Comparison of ENCODE assay signal across 9 cellular contexts in genomic region chrX:137052641-137053235, GRCh38. TPM values are rescaled to one million over a fixed set of nuclear protein-coding genes. Genes with fewer than 3 reads are reported as not detected.
DNase-seq lines count a peak whose midpoint lies in the region; ATAC-seq and TF ChIP-seq lines count a peak whose summit lies in the region.
"Had no signal": no experiment of that assay in that cellular context is flagged by ENCODE, and none has a peak within 500 bp of the region (broad histone marks: within the 10 kb centered on the region; RNA-seq: fewer than 3 reads in every experiment).

No MANE protein-coding gene starts in this region.

- peak overlapping the region; percentile 84 for H3K4me3 Mint-ChIP-seq in GM23338
- H3K4me3 Mint-ChIP-seq in naive thymus-derived CD4-positive, alpha-beta T cell: peak overlapping the region; percentile 85 to 93 (median 91)

- H3K27ac ChIP-seq in GM23338 (ENCODE audit: low read depth) (no peak overlapping the region), OCI-LY7 (ENCODE audit: low read depth, low read length, poor library complexity, severe bottlenecking) (no peak overlapping the region), caudate nucleus (ENCODE audit: low read depth, low read length) (peak overlapping the region; percentile 34)
- H3K27ac ChIP-seq in naive thymus-derived CD4-positive, alpha-beta T cell (ENCODE audit: low read depth, low read length): no peak overlapping the region

- H3K9me3 ChIP-seq in OCI-LY7 (ENCODE audit: low read length): no peaks in the 10 kb centered on the region
- no peaks in the 10 kb centered on the region for H3K9me3 ChIP-seq in naive thymus-derived CD4-positive, alpha-beta T cell (ENCODE audit: control insufficient read depth in 2 of 3, low read length in 3 of 3)

- H2AFZ ChIP-seq in GM23338: peak overlapping the region; percentile 94
- H2AFZ ChIP-seq in OCI-LY7 (ENCODE audit: low read length): no peak overlapping the region; the same call in 1 of the 2 replicates

- CTCF ChIA-PET in OCI-LY7 (lab: Charles Lee; ENCODE audit: unreplicated experiment): no interaction called here
- CTCF ChIA-PET in naive thymus-derived CD4-positive, alpha-beta T cell (lab: Charles Lee): interaction anchor here (0.8 to 1.1 kb wide), 4 partner anchors 25 to 102 kb away, joined by 3 to 4 read pairs (median 4); no protein-coding TSS in a partner anchor

- TF ChIP-seq CTCF in GM23338 (conservative IDR thresholded peaks at IDR 0.05; ENCODE audit: low read depth in 2 of 2) (no peak), OCI-LY7 (conservative IDR thresholded peaks at IDR 0.05; ENCODE audit: low read length) (peak; percentile 38; the same call in 1 of the 2 replicates)

- H3K4me1 Mint-ChIP-seq in GM23338: peaks cover 3% of the 10 kb centered on the region; the same call in 2 of the 3 replicates
- H3K4me1 Mint-ChIP-seq in naive thymus-derived CD4-positive, alpha-beta T cell: peaks cover 0 to 15% (median 4%) of the 10 kb centered on the region in 7 donors

- H3K4me3 ChIP-seq in GM23338 (peak overlapping the region; percentile 61), OCI-LY7 (ENCODE audit: low read depth, low read length, poor library complexity, severe bottlenecking) (peak overlapping the region; percentile 65)
- H3K4me3 ChIP-seq in naive thymus-derived CD4-positive, alpha-beta T cell (ENCODE audit: low read length): peak overlapping the region; percentile 68

- peaks cover 21% of the 10 kb centered on the region for H3K27me3 Mint-ChIP-seq in GM23338 (ENCODE audit: insufficient read depth, low read depth, poor library complexity)
- peaks cover 10 to 48% (median 13%) of the 10 kb centered on the region in 5 donors for H3K27me3 Mint-ChIP-seq in naive thymus-derived CD4-positive, alpha-beta T cell

- no TSS peak for BruUV-seq in OCI-LY7 (replicated peaks; lab: Mats Ljungman, UMichigan)

- H3K79me2 ChIP-seq in GM23338 (replicated peaks; ENCODE audit: insufficient read depth): no peaks in the 10 kb centered on the region
- no peaks in the 10 kb centered on the region for H3K79me2 ChIP-seq in OCI-LY7 (ENCODE audit: insufficient read depth, low read depth, low read length)

- H3K9me2 ChIP-seq in GM23338 (ENCODE audit: insufficient read depth) (no peaks in the 10 kb centered on the region), OCI-LY7 (ENCODE audit: insufficient read depth, low read length) (no peaks in the 10 kb centered on the region)

- peak overlapping the region; percentile 82 for H3K4me2 ChIP-seq in GM23338
- H3K4me2 ChIP-seq in OCI-LY7 (ENCODE audit: low read length): peak overlapping the region; percentile 81; the same call in 1 of the 2 replicates

- H3K9me3 Mint-ChIP-seq in GM23338: no peaks in the 10 kb centered on the region; the same call in 2 of the 3 replicates
- no peaks in the 10 kb centered on the region for H3K9me3 Mint-ChIP-seq in naive thymus-derived CD4-positive, alpha-beta T cell

- H4K20me1 ChIP-seq in GM23338 (replicated peaks; ENCODE audit: insufficient read depth) (no peaks in the 10 kb centered on the region), OCI-LY7 (ENCODE audit: insufficient read depth, low read length) (no peaks in the 10 kb centered on the region)

- POLR2A ChIA-PET in OCI-LY7 (lab: Charles Lee): interaction anchor here (0.6 kb wide), 1 partner anchor 870 kb away, joined by 4 read pairs; no protein-coding TSS in a partner anchor
- POLR2A ChIA-PET in naive thymus-derived CD4-positive, alpha-beta T cell (lab: Charles Lee): no interaction called here

- ATAC-seq in GM23338: peak; percentile 71
- ATAC-seq in naive thymus-derived CD4-positive, alpha-beta T cell: peak; percentile 24

- peaks cover 44% of the 10 kb centered on the region for H3K27me3 ChIP-seq in GM23338 (ENCODE audit: insufficient read depth)
- no peaks in the 10 kb centered on the region for H3K27me3 ChIP-seq in naive thymus-derived CD4-positive, alpha-beta T cell (ENCODE audit: control insufficient read depth in 2 of 2, insufficient read depth in 2 of 2, low read length in 2 of 2)

- H3K4me1 ChIP-seq in GM23338 (ENCODE audit: insufficient read depth): no peaks in the 10 kb centered on the region; the same call in 1 of the 2 replicates
- H3K4me1 ChIP-seq in OCI-LY7 (ENCODE audit: insufficient read depth, low read length, poor library complexity, severe bottlenecking): no peaks in the 10 kb centered on the region
- no peaks in the 10 kb centered on the region for H3K4me1 ChIP-seq in naive thymus-derived CD4-positive, alpha-beta T cell (ENCODE audit: control insufficient read depth in 2 of 2, insufficient read depth in 2 of 2, low read length in 2 of 2)

- H3K27ac Mint-ChIP-seq in GM23338: no peak overlapping the region
- H3K27ac Mint-ChIP-seq in naive thymus-derived CD4-positive, alpha-beta T cell: peak overlapping the region in 6 of 9 donors; percentile 21 to 63 (median 48)

- no peaks in the 10 kb centered on the region for H3F3A ChIP-seq in GM23338 (replicated peaks; ENCODE audit: low read depth)

- DNase-seq in DMS53 (lab: John Stamatoyannopoulos, UW): peak; percentile 53
- peak; percentile 15 for DNase-seq in GM23338 (ENCODE audit: low spot score)
- no peak for DNase-seq in OCI-LY7 (ENCODE audit: low spot score)
- peak in 10 of 61 donors; percentile 0 to 15 (median 2) for DNase-seq in caudate nucleus (lab: John Stamatoyannopoulos, UW)
- DNase-seq in naive thymus-derived CD4-positive, alpha-beta T cell: peak in 4 of 9 donors; percentile 7 to 28 (median 22)
- DNase-seq in EL: no peak
- DNase-seq in NCI-H128 (lab: John Stamatoyannopoulos, UW; ENCODE audit: unreplicated experiment): no peak
- DNase-seq in LoVo (ENCODE audit: low spot score): no peak

- H3K36me3 ChIP-seq in GM23338 (ENCODE audit: insufficient read depth) (no peaks in the 10 kb centered on the region), OCI-LY7 (ENCODE audit: insufficient read depth, low read length) (no peaks in the 10 kb centered on the region)
- no peaks in the 10 kb centered on the region for H3K36me3 ChIP-seq in naive thymus-derived CD4-positive, alpha-beta T cell (ENCODE audit: control insufficient read depth in 2 of 3, insufficient read depth in 3 of 3, low read length in 3 of 3)

- H3K36me3 Mint-ChIP-seq in GM23338 (ENCODE audit: low read depth): no peaks in the 10 kb centered on the region
- H3K36me3 Mint-ChIP-seq in naive thymus-derived CD4-positive, alpha-beta T cell: no peaks in the 10 kb centered on the region

- intact Hi-C loops in OCI-LY7 (cut with micrococcal nuclease; ENCODE audit: unreplicated experiment): loop anchor here (1.0 kb wide), 1 partner anchor 97 kb away; no protein-coding TSS in a partner anchor
- intact Hi-C loops in naive thymus-derived CD4-positive, alpha-beta T cell (cut with micrococcal nuclease): loop anchor here (1.0 to 10.0 kb wide), 7 partner anchors 20 to 556 kb away; partner anchors contain the start of gene HTATSF1 (in 2 of the 2)

TF ChIP-seq in GM23338, 12 proteins besides CTCF, POLR2A, EP300 and RAD21:
- TF ChIP-seq JUNB (IDR thresholded peaks at IDR 0.05; ENCODE audit: unreplicated experiment) (no peak), NANOG (IDR thresholded peaks at IDR 0.05; ENCODE audit: borderline replicate concordance) (no peak)
TF ChIP-seq in GM23338: peak in this region for 0.

RNA-seq across cellular contexts. Expression of gene GPR101, which starts 18.9 kb away (rescaled TPM):
- 0.39 TPM in 1 of 2 replicates, not detected in the other for total RNA-seq in GM23338 (2014; rRNA removed; shearing (Covaris generic))
- polyA plus RNA-seq in GM23338 (2016; fragmentation: Nextera tagmentation; extraction: Ambion mirVana): not detected in 2 replicates
- not detected in 2 replicates for total RNA-seq in OCI-LY7 (2014; rRNA removed; shearing (Covaris generic))
- total RNA-seq in OCI-LY7 (2022): not detected in 2 replicates
- total RNA-seq in naive thymus-derived CD4-positive, alpha-beta T cell: not detected
- not detected for polyA plus RNA-seq in naive thymus-derived CD4-positive, alpha-beta T cell
- total RNA-seq: pulmonary artery endothelial cell had no signal

Comparison
In these comparisons a context has a peak if more than half of its experiments do, and no peak if none do; other contexts are left out.
1. DNase-seq: peak in DMS53 (single experiment) and GM23338 (single experiment); none in OCI-LY7 (single experiment), EL (single experiment), NCI-H128 (single experiment) and LoVo (single experiment).
2. Peak in every context shown above with its lines, with median percentiles within 50 percentile points of each other: H3K4me3 ChIP-seq.